36 cellular contexts compared by ENCODE assay signal in genomic region chr11:7918141-7918540, GRCh38. TPM values are rescaled to one million over a fixed set of nuclear protein-coding genes. Genes with fewer than 3 reads are reported as not detected.
"Had no signal": no experiment of that assay in that cellular context is flagged by ENCODE, and none has a peak within 500 bp of the region (broad histone marks: within the 10 kb centered on the region; RNA-seq: fewer than 3 reads in every experiment).

No MANE protein-coding gene starts in this region.

- H3K36me3 Mint-ChIP-seq: immature natural killer cell; memory B cell; naive thymus-derived CD4-positive, alpha-beta T cell; natural killer cell treated with Interleukin-12 subunit alpha and Interleukin-12 subunit beta and Interleukin-15 and Interleukin-18, amount 100 ng/mL, for 72 hours; stimulated activated memory B cell treated with anti-CD40 and anti-IgM and Interleukin-4, amounts not matched to agents 10 μg/mL and 1 μg/mL and 100 μg/mL, for 72 hours; type B pancreatic cell had no signal

- H3K27ac ChIP-seq: left ventricle myocardium inferior, ovary, right atrium auricular region, right lobe of liver, tibial nerve, uterus had no signal

- H3K36me3 ChIP-seq: left ventricle myocardium inferior, ovary, right atrium auricular region, right lobe of liver, tibial nerve, uterus had no signal

- H3K9me3 ChIP-seq: left ventricle myocardium inferior, mucosa of descending colon, ovary, right atrium auricular region, right lobe of liver, tibial nerve, uterus had no signal

- FAIRE-seq: islet of Langerhans had no signal

- H3K27me3 ChIP-seq: ovary, right atrium auricular region, right lobe of liver, tibial nerve, uterus had no signal

- H3K27ac Mint-ChIP-seq: immature natural killer cell; memory B cell; naive thymus-derived CD4-positive, alpha-beta T cell; natural killer cell treated with Interleukin-12 subunit alpha and Interleukin-12 subunit beta and Interleukin-15 and Interleukin-18, amount 100 ng/mL, for 72 hours; progenitor cell of endocrine pancreas; stimulated activated memory B cell treated with anti-CD40 and anti-IgM and Interleukin-4, amounts not matched to agents 10 μg/mL and 1 μg/mL and 100 μg/mL, for 72 hours; stimulated activated naive CD8-positive, alpha-beta T cell treated with anti-CD3 and anti-CD28 coated beads, Interleukin-15, amount 100 ng/mL, for 72 hours; type B pancreatic cell had no signal

- H3K9me3 Mint-ChIP-seq: naive thymus-derived CD4-positive, alpha-beta T cell; natural killer cell treated with Interleukin-12 subunit alpha and Interleukin-12 subunit beta and Interleukin-15 and Interleukin-18, amount 100 ng/mL, for 72 hours; stimulated activated memory B cell treated with anti-CD40 and anti-IgM and Interleukin-4, amounts not matched to agents 10 μg/mL and 1 μg/mL and 100 μg/mL, for 72 hours; stimulated activated naive CD8-positive, alpha-beta T cell treated with anti-CD3 and anti-CD28 coated beads, Interleukin-15, amount 100 ng/mL, for 72 hours had no signal

- H3K4me1 Mint-ChIP-seq: immature natural killer cell; memory B cell; naive thymus-derived CD4-positive, alpha-beta T cell; stimulated activated memory B cell treated with anti-CD40 and anti-IgM and Interleukin-4, amounts not matched to agents 10 μg/mL and 1 μg/mL and 100 μg/mL, for 72 hours; stimulated activated naive CD8-positive, alpha-beta T cell treated with anti-CD3 and anti-CD28 coated beads, Interleukin-15, amount 100 ng/mL, for 72 hours had no signal

- H3K4me3 ChIP-seq: left ventricle myocardium inferior, lung, mucosa of descending colon, ovary, right atrium auricular region, right lobe of liver, smooth muscle cell, tibial nerve, uterus had no signal

- H3K27me3 Mint-ChIP-seq: type B pancreatic cell had no signal

- H3K4me1 ChIP-seq: left ventricle myocardium inferior, right atrium auricular region, right lobe of liver, tibial nerve, uterus had no signal

- H3K4me3 Mint-ChIP-seq: immature natural killer cell; memory B cell; naive thymus-derived CD4-positive, alpha-beta T cell; natural killer cell treated with Interleukin-12 subunit alpha and Interleukin-12 subunit beta and Interleukin-15 and Interleukin-18, amount 100 ng/mL, for 72 hours; stimulated activated memory B cell treated with anti-CD40 and anti-IgM and Interleukin-4, amounts not matched to agents 10 μg/mL and 1 μg/mL and 100 μg/mL, for 72 hours; stimulated activated naive CD8-positive, alpha-beta T cell treated with anti-CD3 and anti-CD28 coated beads, Interleukin-15, amount 100 ng/mL, for 72 hours; type B pancreatic cell had no signal

- H3K4me2 ChIP-seq: smooth muscle cell had no signal

- DNase-seq: immature natural killer cell; left ventricle myocardium inferior; midbrain; mucosa of descending colon; naive thymus-derived CD4-positive, alpha-beta T cell; ovary; right lobe of liver; stimulated activated CD4-positive, alpha-beta T cell treated with anti-CD3 and anti-CD28 coated beads, Interleukin-1b, Interleukin-23, amount 100 ng/mL, for 48 hours; stimulated activated CD4-positive, alpha-beta T cell treated with anti-CD3 and anti-CD28 coated beads, Interleukin-2, amount 100 ng/mL, for 48 hours; stimulated activated CD4-positive, alpha-beta T cell treated with anti-CD3 and anti-CD28 coated beads, Interleukin-4, amount 100 ng/mL, for 4 hours; stimulated activated CD8-positive, alpha-beta memory T cell treated with anti-CD3 and anti-CD28 coated beads, Interleukin-4, amount 100 ng/mL, for 48 hours; stimulated activated naive CD4-positive, alpha-beta T cell treated with Interleukin-2 at 50 U/mL for 16 hours; stimulated activated naive CD8-positive, alpha-beta T cell treated with anti-CD3 and anti-CD28 coated beads, Interleukin-15, amount 100 ng/mL, for 72 hours; substantia nigra; uterus had no signal

RNA-seq across cellular contexts. Expression of gene OR10A6, which starts 12.9 kb away (rescaled TPM):
- total RNA-seq: kidney epithelial cell; left ventricle myocardium inferior; lung; mesenteric fat pad; mucosa of descending colon; myocyte; naive thymus-derived CD4-positive, alpha-beta T cell; natural killer cell treated with Interleukin-12 subunit alpha and Interleukin-12 subunit beta and Interleukin-15 and Interleukin-18, amount 100 ng/mL, for 72 hours; omental fat pad; ovary; progenitor cell of endocrine pancreas; pulmonary artery endothelial cell; renal cortical epithelial cell; right atrium auricular region; right lobe of liver; skeletal muscle tissue; temporal lobe; tibial nerve; ureter; uterus had no signal
- polyA plus RNA-seq: immature natural killer cell; lung; naive thymus-derived CD4-positive, alpha-beta T cell; neural cell; ovary; smooth muscle cell had no signal

RNA-seq across cellular contexts. Expression of gene OR10A3, which starts 23.4 kb away (rescaled TPM):
- total RNA-seq: kidney epithelial cell; left ventricle myocardium inferior; lung; mesenteric fat pad; mucosa of descending colon; naive thymus-derived CD4-positive, alpha-beta T cell; natural killer cell treated with Interleukin-12 subunit alpha and Interleukin-12 subunit beta and Interleukin-15 and Interleukin-18, amount 100 ng/mL, for 72 hours; omental fat pad; ovary; progenitor cell of endocrine pancreas; pulmonary artery endothelial cell; right atrium auricular region; right lobe of liver; skeletal muscle tissue; smooth muscle cell; temporal lobe; tibial nerve; ureter; uterus had no signal
- polyA plus RNA-seq: immature natural killer cell; lung; naive thymus-derived CD4-positive, alpha-beta T cell; neural cell; ovary; smooth muscle cell; thymus had no signal

RNA-seq across cellular contexts. Expression of gene NLRP10, which starts 47.1 kb away (rescaled TPM):
- total RNA-seq: kidney epithelial cell; left ventricle myocardium inferior; lung; mesenteric fat pad; mucosa of descending colon; naive thymus-derived CD4-positive, alpha-beta T cell; natural killer cell treated with Interleukin-12 subunit alpha and Interleukin-12 subunit beta and Interleukin-15 and Interleukin-18, amount 100 ng/mL, for 72 hours; omental fat pad; ovary; progenitor cell of endocrine pancreas; right atrium auricular region; right lobe of liver; skeletal muscle tissue; temporal lobe; ureter; uterus had no signal
- polyA plus RNA-seq: immature natural killer cell; lung; naive thymus-derived CD4-positive, alpha-beta T cell; neural cell; ovary had no signal
